9 cellular contexts compared by ENCODE assay signal in genomic region chr19:55005684-55006488, GRCh38. TPM values are rescaled to one million over a fixed set of nuclear protein-coding genes. Genes with fewer than 3 reads are reported as not detected.
A peak's percentile ranks its signal among the peaks of the same experiment; 100 is the strongest.
DNase-seq lines count a peak whose midpoint lies in the region; ATAC-seq, FAIRE-seq and TF ChIP-seq lines count a peak whose summit lies in the region.
"Had no signal": no experiment of that assay in that cellular context is flagged by ENCODE, and none has a peak within 500 bp of the region (broad histone marks: within the 10 kb centered on the region; RNA-seq: fewer than 3 reads in every experiment).

No MANE protein-coding gene starts in this region.

- H3K27ac ChIP-seq in HL-60 (replicated peaks): peak overlapping the region; percentile 57
- no peak overlapping the region for H3K27ac ChIP-seq in skeletal muscle tissue (ENCODE audit: low read depth, low read length)

- DNase-seq in GM12892 (ENCODE audit: insufficient read length) (no peak), HL-60 (ENCODE audit: low read depth in 1 of 2, low spot score in 1 of 2) (peak; percentile 88), RPMI8226 (peak; percentile 93), left cardiac atrium (no peak), foreskin fibroblast (no peak)

- FAIRE-seq in GM12892 (lab: Jason Lieb, UNC): no peak

- H3K9me3 ChIP-seq in skeletal muscle tissue (ENCODE audit: control insufficient read depth in 3 of 3, low read length in 3 of 3): peaks cover 0 to 2% (median 0%) of the 10 kb centered on the region in 3 donors

- TF ChIP-seq CTCF in HL-60 (IDR thresholded peaks at IDR 0.05; ENCODE audit: insufficient read depth, low read length): no peak
- TF ChIP-seq CTCF in foreskin fibroblast (IDR thresholded peaks at IDR 0.05; ENCODE audit: low read depth, low read length): no peak

- TF ChIP-seq POLR2A in GM12892 (IDR thresholded peaks at IDR 0.05; ENCODE audit: low read depth, low read length): peak; percentile 85

- peaks cover 20% of the 10 kb centered on the region for H3K36me3 Mint-ChIP-seq in activated T-helper 17 cell treated with anti-CD3 and anti-CD28 coated beads, Interleukin-2, amount 50 U/mL, for 72 hours (ENCODE audit: low read depth)

- intact Hi-C loops in left cardiac atrium (cut with DNase I): no loop called here

- H3K4me3 Mint-ChIP-seq in activated T-helper 17 cell treated with anti-CD3 and anti-CD28 coated beads, Interleukin-2, amount 50 U/mL, for 72 hours: peak overlapping the region; percentile 71

- peak overlapping the region; percentile 84 for H3K27ac Mint-ChIP-seq in activated T-helper 17 cell treated with anti-CD3 and anti-CD28 coated beads, Interleukin-2, amount 50 U/mL, for 72 hours

- H3K27me3 ChIP-seq in HL-60 (ENCODE audit: insufficient read depth, poor library complexity, severe bottlenecking) (no peaks in the 10 kb centered on the region), skeletal muscle tissue (ENCODE audit: control insufficient read depth in 3 of 3, insufficient read depth in 3 of 3, low read length in 3 of 3) (no peaks in the 10 kb centered on the region)

- H3K4me3 ChIP-seq in HL-60 (replicated peaks; ENCODE audit: insufficient read depth, low read length): peak overlapping the region; percentile 48
- peak overlapping the region in 2 of 3 donors; percentile 48 to 60 for H3K4me3 ChIP-seq in skeletal muscle tissue (ENCODE audit: low read length in 3 of 3)
- H3K4me3 ChIP-seq in foreskin fibroblast (ENCODE audit: low read depth in 1 of 2, low read length in 2 of 2): no peak overlapping the region

- no peaks in the 10 kb centered on the region for H3K36me3 ChIP-seq in skeletal muscle tissue (ENCODE audit: control insufficient read depth in 3 of 3, insufficient read depth in 3 of 3, low read length in 3 of 3)

- H3K27me3 Mint-ChIP-seq in activated T-helper 17 cell treated with anti-CD3 and anti-CD28 coated beads, Interleukin-2, amount 50 U/mL, for 72 hours: peaks cover 11% of the 10 kb centered on the region

- H3K9me3 Mint-ChIP-seq in activated T-helper 17 cell treated with anti-CD3 and anti-CD28 coated beads, Interleukin-2, amount 50 U/mL, for 72 hours: peaks cover 32% of the 10 kb centered on the region

- H3K4me1 Mint-ChIP-seq in activated T-helper 17 cell treated with anti-CD3 and anti-CD28 coated beads, Interleukin-2, amount 50 U/mL, for 72 hours: peaks cover 38% of the 10 kb centered on the region

- H3K9ac ChIP-seq in skeletal muscle tissue (ENCODE audit: low read depth in 1 of 3, low read length in 3 of 3): no peak overlapping the region

- ATAC-seq in activated T-helper 17 cell treated with anti-CD3 and anti-CD28 coated beads, Interleukin-2, amount 50 U/mL, for 72 hours (replicated peaks): peak; percentile 98
- ATAC-seq in left cardiac atrium (peak; percentile 46 to 55), GM21390 (IDR thresholded peaks at IDR 0.05; ENCODE audit: unreplicated experiment) (no peak)

- H3K4me1 ChIP-seq in skeletal muscle tissue (ENCODE audit: control insufficient read depth in 3 of 3, insufficient read depth in 3 of 3, low read length in 3 of 3): no peaks in the 10 kb centered on the region

RNA-seq across cellular contexts. Expression of gene GP6, which starts 32.2 kb away (rescaled TPM):
- polyA plus RNA-seq in GM12892 (2012; ENCODE audit: missing spikeins): 1.3 TPM
- under 1 TPM; 0.13 to 0.69 TPM for total RNA-seq in activated T-helper 17 cell treated with anti-CD3 and anti-CD28 coated beads, Interleukin-2, amount 50 U/mL, for 72 hours
- total RNA-seq in left cardiac atrium (under 1 TPM; 0.13 to 0.24 TPM), skeletal muscle tissue (1.6 TPM)
- total RNA-seq: activated CD8-positive, alpha-beta memory T cell treated with anti-CD3 and anti-CD28 coated beads for 36 hours had no signal

RNA-seq across cellular contexts. Expression of gene NLRP2, which starts 39.7 kb away (rescaled TPM):
- 12.9 TPM for polyA plus RNA-seq in GM12892 (2012; ENCODE audit: missing spikeins)
- total RNA-seq in activated T-helper 17 cell treated with anti-CD3 and anti-CD28 coated beads, Interleukin-2, amount 50 U/mL, for 72 hours: 1 to 10 TPM; 2.9 to 6.1 TPM
- total RNA-seq in left cardiac atrium (under 1 TPM in 1 of 2 donors, not detected in 1; 0.88 TPM), skeletal muscle tissue (3.7 TPM)

RNA-seq across cellular contexts. Expression of gene RDH13, which starts 57.1 kb away (rescaled TPM):
- polyA plus RNA-seq in GM12892 (2012; ENCODE audit: missing spikeins): 6.9 TPM
- total RNA-seq in activated T-helper 17 cell treated with anti-CD3 and anti-CD28 coated beads, Interleukin-2, amount 50 U/mL, for 72 hours: 10 to 100 TPM; 20.4 to 25.0 TPM
- total RNA-seq in left cardiac atrium (10 to 100 TPM; 33.9 to 41.1 TPM), skeletal muscle tissue (12.5 TPM)

RNA-seq across cellular contexts. Expression of gene NLRP7, which starts 58.6 kb away (rescaled TPM):
- 0.15 TPM for polyA plus RNA-seq in GM12892 (2012; ENCODE audit: missing spikeins)
- not detected for total RNA-seq in activated T-helper 17 cell treated with anti-CD3 and anti-CD28 coated beads, Interleukin-2, amount 50 U/mL, for 72 hours
- not detected for total RNA-seq in left cardiac atrium
- not detected for total RNA-seq in skeletal muscle tissue
- total RNA-seq: activated CD8-positive, alpha-beta memory T cell treated with anti-CD3 and anti-CD28 coated beads for 36 hours had no signal

Comparison
In these comparisons a context has a peak if more than half of its experiments do, and no peak if none do; other contexts are left out.
1. DNase-seq: peak in HL-60 (2 of 2) and RPMI8226 (single experiment); none in GM12892 (single experiment), left cardiac atrium (single experiment) and foreskin fibroblast (0 of 2).
2. H3K4me3 ChIP-seq: peak in HL-60 (single experiment) and skeletal muscle tissue (2 of 3); none in foreskin fibroblast (0 of 2).